ENCODE assay signal across 1 cellular context in genomic region chr2:8119782-8120551, GRCh38.
TF ChIP-seq lines count a peak whose summit lies in the region.

No MANE protein-coding gene starts in this region.

TF ChIP-seq in HepG2, 621 proteins besides CTCF, POLR2A, EP300 and RAD21 (continued from another document and continues in another):
- TF ChIP-seq ZNF503 (CRISPR knock-in tag; IDR thresholded peaks at IDR 0.05), result peak; percentile 72; the same call in 1 of the 2 replicates
- TF ChIP-seq ZEB1 (IDR thresholded peaks at IDR 0.05; ENCODE audit: insufficient replicate concordance, low read depth), result peak; percentile 74
- TF ChIP-seq ESRRA (CRISPR knock-in tag; IDR thresholded peaks at IDR 0.05; ENCODE audit: low read depth), result no peak; the same call in 1 of the 2 replicates
- peak; percentile 19; the same call in 1 of the 2 replicates for TF ChIP-seq ZNF281 (CRISPR knock-in tag; IDR thresholded peaks at IDR 0.05; ENCODE audit: borderline replicate concordance)
- TF ChIP-seq NFYB (CRISPR knock-in tag; IDR thresholded peaks at IDR 0.05), result peak; percentile 30; the same call in 1 of the 2 replicates
- peak; percentile 25; the same call in 1 of the 2 replicates for TF ChIP-seq ZBTB7B (CRISPR knock-in tag; IDR thresholded peaks at IDR 0.05)
- no peak; the same call in 1 of the 2 replicates for TF ChIP-seq MTA1 (CRISPR knock-in tag; IDR thresholded peaks at IDR 0.05; ENCODE audit: borderline replicate concordance)
- peak; percentile 90; the same call in 1 of the 2 replicates for TF ChIP-seq ZNF749 (CRISPR knock-in tag; IDR thresholded peaks at IDR 0.05; ENCODE audit: borderline replicate concordance)
- TF ChIP-seq IRF1 (CRISPR knock-in tag; IDR thresholded peaks at IDR 0.05; ENCODE audit: low read depth), result 0 out of 2 replicates have a peak, but pooled peaks have one; percentile 57
- TF ChIP-seq JDP2 (CRISPR knock-in tag; IDR thresholded peaks at IDR 0.05; ENCODE audit: borderline replicate concordance), result no peak
- TF ChIP-seq SRF (IDR thresholded peaks at IDR 0.05; ENCODE audit: low read depth, low read length), result 0 out of 2 replicates have a peak, but pooled peaks have one; percentile 10
- TF ChIP-seq GABPA (IDR thresholded peaks at IDR 0.05; ENCODE audit: low read depth, low read length), result no peak
- TF ChIP-seq GABPA (CRISPR knock-in tag; IDR thresholded peaks at IDR 0.05; ENCODE audit: low read depth), result 0 out of 2 replicates have a peak, but pooled peaks have one; percentile 28
- no peak; the same call in none of the 2 replicates for TF ChIP-seq ZNF205 (CRISPR knock-in tag; IDR thresholded peaks at IDR 0.05)
- peak; percentile 75 for TF ChIP-seq SIX1 (CRISPR knock-in tag; IDR thresholded peaks at IDR 0.05; ENCODE audit: borderline replicate concordance)
- TF ChIP-seq GTF2F1 (IDR thresholded peaks at IDR 0.05; ENCODE audit: low read length), result peak; percentile 60; the same call in 1 of the 2 replicates
- peak; percentile 40; the same call in 1 of the 2 replicates for TF ChIP-seq SP4 (CRISPR knock-in tag; IDR thresholded peaks at IDR 0.05)
- 0 out of 2 replicates have a peak, but pooled peaks have one; percentile 42 for TF ChIP-seq ZNF138 (CRISPR knock-in tag; IDR thresholded peaks at IDR 0.05; ENCODE audit: low read depth)
- TF ChIP-seq ONECUT2 (CRISPR knock-in tag; IDR thresholded peaks at IDR 0.05), result peak; percentile 71; the same call in 1 of the 2 replicates
- TF ChIP-seq ZBTB49 (CRISPR knock-in tag; IDR thresholded peaks at IDR 0.05; ENCODE audit: borderline replicate concordance), result peak; percentile 30; the same call in 1 of the 2 replicates
- peak; percentile 88 for TF ChIP-seq SKI (IDR thresholded peaks at IDR 0.05; ENCODE audit: partially characterized antibody)
- peak; percentile 79; the same call in 1 of the 2 replicates for TF ChIP-seq ZNF292 (CRISPR knock-in tag; IDR thresholded peaks at IDR 0.05; ENCODE audit: borderline replicate concordance, low read depth)
- TF ChIP-seq ISL2 (CRISPR knock-in tag; IDR thresholded peaks at IDR 0.05), result peak; percentile 98
- TF ChIP-seq FOXO1 (CRISPR knock-in tag; IDR thresholded peaks at IDR 0.05), result peak; percentile 93
- TF ChIP-seq ZNF614 (CRISPR knock-in tag; IDR thresholded peaks at IDR 0.05; ENCODE audit: borderline replicate concordance), result peak; percentile 89
- TF ChIP-seq HOXD1 (CRISPR knock-in tag; IDR thresholded peaks at IDR 0.05), result peak; percentile 71; the same call in 1 of the 2 replicates
- TF ChIP-seq SPEN (CRISPR knock-in tag; IDR thresholded peaks at IDR 0.05; ENCODE audit: low read depth), result peak; percentile 36; the same call in 1 of the 2 replicates
- TF ChIP-seq LCORL (IDR thresholded peaks at IDR 0.05), result no peak
- peak; percentile 67; the same call in 1 of the 2 replicates for TF ChIP-seq LCORL (CRISPR knock-in tag; IDR thresholded peaks at IDR 0.05)
- peak; percentile 67; the same call in 1 of the 2 replicates for TF ChIP-seq THAP11 (CRISPR knock-in tag; IDR thresholded peaks at IDR 0.05)
- peak; percentile 59; the same call in 1 of the 2 replicates for TF ChIP-seq ZNF747 (CRISPR knock-in tag; IDR thresholded peaks at IDR 0.05; ENCODE audit: borderline replicate concordance)
- 0 out of 2 replicates have a peak, but pooled peaks have one; percentile 45 for TF ChIP-seq PRMT3 (CRISPR knock-in tag; IDR thresholded peaks at IDR 0.05; ENCODE audit: borderline replicate concordance, low read depth)
- TF ChIP-seq ZNF441 (CRISPR knock-in tag; IDR thresholded peaks at IDR 0.05; ENCODE audit: borderline replicate concordance), result 0 out of 2 replicates have a peak, but pooled peaks have one; percentile 42
- 0 out of 2 replicates have a peak, but pooled peaks have one; percentile 28 for TF ChIP-seq SALL2 (CRISPR knock-in tag; IDR thresholded peaks at IDR 0.05)
- TF ChIP-seq THRA (CRISPR knock-in tag; IDR thresholded peaks at IDR 0.05; ENCODE audit: borderline replicate concordance), result peak; percentile 77; the same call in 1 of the 2 replicates
- 0 out of 2 replicates have a peak, but pooled peaks have one; percentile 4 for TF ChIP-seq KLF9 (CRISPR knock-in tag; IDR thresholded peaks at IDR 0.05; ENCODE audit: low read depth)
- no peak for TF ChIP-seq MXD4 (CRISPR knock-in tag; IDR thresholded peaks at IDR 0.05)
- TF ChIP-seq NONO (IDR thresholded peaks at IDR 0.05), result no peak
- peak; percentile 68; the same call in 1 of the 2 replicates for TF ChIP-seq NONO (CRISPR knock-in tag; conservative IDR thresholded peaks at IDR 0.05)
- 0 out of 2 replicates have a peak, but pooled peaks have one; percentile 29 for TF ChIP-seq KDM2A (CRISPR knock-in tag; IDR thresholded peaks at IDR 0.05; ENCODE audit: borderline replicate concordance, low read depth)
- peak; percentile 54 for TF ChIP-seq STAG1 (CRISPR knock-in tag; IDR thresholded peaks at IDR 0.05)
- TF ChIP-seq NR2C2 (CRISPR knock-in tag; IDR thresholded peaks at IDR 0.05; ENCODE audit: borderline replicate concordance), result peak; percentile 70
- TF ChIP-seq ZNF674 (CRISPR knock-in tag; IDR thresholded peaks at IDR 0.05; ENCODE audit: low read depth), result no peak
- peak; percentile 91 for TF ChIP-seq KDM3A (CRISPR knock-in tag; IDR thresholded peaks at IDR 0.05; ENCODE audit: low read depth)
- TF ChIP-seq KDM4B (CRISPR knock-in tag; IDR thresholded peaks at IDR 0.05), result peak; percentile 80; the same call in 1 of the 2 replicates
- no peak for TF ChIP-seq HIC2 (CRISPR knock-in tag; IDR thresholded peaks at IDR 0.05; ENCODE audit: low read depth)
- TF ChIP-seq ZKSCAN8 (CRISPR knock-in tag; IDR thresholded peaks at IDR 0.05; ENCODE audit: borderline replicate concordance), result peak; percentile 89
- TF ChIP-seq PAWR (CRISPR knock-in tag; IDR thresholded peaks at IDR 0.05; ENCODE audit: borderline replicate concordance), result no peak
- TF ChIP-seq ZNF609 (CRISPR knock-in tag; IDR thresholded peaks at IDR 0.05; ENCODE audit: borderline replicate concordance), result peak; percentile 82; the same call in 1 of the 2 replicates
- TF ChIP-seq ZMYM4 (CRISPR knock-in tag; IDR thresholded peaks at IDR 0.05), result peak; percentile 77
